ENCODE assay signal across 1 cellular context in the genomic region with DNA sequence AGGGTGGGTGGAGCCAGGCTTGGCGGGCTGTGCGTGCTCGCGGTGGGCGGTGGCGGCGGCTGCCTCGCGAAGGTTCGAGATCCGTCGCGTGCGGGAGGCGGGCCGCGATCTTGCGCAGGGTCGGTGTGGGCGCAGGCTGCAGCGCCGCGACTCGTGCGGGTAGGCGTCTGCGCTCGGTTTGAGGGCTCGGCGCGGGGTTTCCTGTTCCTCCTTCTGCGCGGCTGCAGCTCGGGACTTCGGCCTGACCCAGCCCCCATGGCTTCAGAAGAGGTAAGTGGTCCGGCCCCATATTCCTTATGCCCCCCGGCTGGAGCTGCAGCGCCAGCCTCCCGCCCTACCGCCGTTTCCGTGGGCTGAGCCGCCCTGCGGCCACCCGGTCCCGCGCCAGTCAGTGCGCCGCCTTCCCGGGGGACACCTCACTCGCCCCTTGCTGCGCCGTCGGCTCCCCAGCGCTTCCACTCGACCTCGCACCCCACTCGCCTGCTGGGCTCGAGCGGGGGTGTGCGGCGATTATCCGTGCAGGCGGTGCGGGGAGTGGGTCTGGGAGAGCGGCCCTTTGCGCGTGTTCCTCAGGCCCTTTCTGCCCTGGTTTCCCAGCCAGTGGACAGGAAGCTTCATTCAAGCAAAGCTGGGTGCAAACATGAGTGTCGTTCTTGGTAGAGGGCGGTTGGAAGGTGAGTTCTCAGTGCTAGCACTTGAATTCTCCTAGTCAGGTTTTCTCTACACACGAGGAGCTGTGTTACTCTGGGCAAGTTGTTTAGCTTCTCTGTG.
TF ChIP-seq lines count a peak whose summit lies in the region.

A gene with protein sequence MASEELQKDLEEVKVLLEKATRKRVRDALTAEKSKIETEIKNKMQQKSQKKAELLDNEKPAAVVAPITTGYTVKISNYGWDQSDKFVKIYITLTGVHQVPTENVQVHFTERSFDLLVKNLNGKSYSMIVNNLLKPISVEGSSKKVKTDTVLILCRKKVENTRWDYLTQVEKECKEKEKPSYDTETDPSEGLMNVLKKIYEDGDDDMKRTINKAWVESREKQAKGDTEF (plus strand): TSS at position 22 of the 771 bp plus-strand sequence. CDS start 234 bp downstream, at position 256.

TF ChIP-seq in HepG2, 621 proteins besides CTCF, POLR2A, EP300 and RAD21 (continued from another document and continues in another):
- TF ChIP-seq, protein P1, sequence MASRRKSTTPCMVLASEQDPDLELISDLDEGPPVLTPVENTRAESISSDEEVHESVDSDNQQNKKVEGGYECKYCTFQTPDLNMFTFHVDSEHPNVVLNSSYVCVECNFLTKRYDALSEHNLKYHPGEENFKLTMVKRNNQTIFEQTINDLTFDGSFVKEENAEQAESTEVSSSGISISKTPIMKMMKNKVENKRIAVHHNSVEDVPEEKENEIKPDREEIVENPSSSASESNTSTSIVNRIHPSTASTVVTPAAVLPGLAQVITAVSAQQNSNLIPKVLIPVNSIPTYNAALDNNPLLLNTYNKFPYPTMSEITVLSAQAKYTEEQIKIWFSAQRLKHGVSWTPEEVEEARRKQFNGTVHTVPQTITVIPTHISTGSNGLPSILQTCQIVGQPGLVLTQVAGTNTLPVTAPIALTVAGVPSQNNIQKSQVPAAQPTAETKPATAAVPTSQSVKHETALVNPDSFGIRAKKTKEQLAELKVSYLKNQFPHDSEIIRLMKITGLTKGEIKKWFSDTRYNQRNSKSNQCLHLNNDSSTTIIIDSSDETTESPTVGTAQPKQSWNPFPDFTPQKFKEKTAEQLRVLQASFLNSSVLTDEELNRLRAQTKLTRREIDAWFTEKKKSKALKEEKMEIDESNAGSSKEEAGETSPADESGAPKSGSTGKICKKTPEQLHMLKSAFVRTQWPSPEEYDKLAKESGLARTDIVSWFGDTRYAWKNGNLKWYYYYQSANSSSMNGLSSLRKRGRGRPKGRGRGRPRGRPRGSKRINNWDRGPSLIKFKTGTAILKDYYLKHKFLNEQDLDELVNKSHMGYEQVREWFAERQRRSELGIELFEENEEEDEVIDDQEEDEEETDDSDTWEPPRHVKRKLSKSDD (CRISPR knock-in tag; IDR thresholded peaks at IDR 0.05; ENCODE audit: low read depth), result peak; percentile 16; the same call in 1 of the 2 replicates
- TF ChIP-seq, protein P2, sequence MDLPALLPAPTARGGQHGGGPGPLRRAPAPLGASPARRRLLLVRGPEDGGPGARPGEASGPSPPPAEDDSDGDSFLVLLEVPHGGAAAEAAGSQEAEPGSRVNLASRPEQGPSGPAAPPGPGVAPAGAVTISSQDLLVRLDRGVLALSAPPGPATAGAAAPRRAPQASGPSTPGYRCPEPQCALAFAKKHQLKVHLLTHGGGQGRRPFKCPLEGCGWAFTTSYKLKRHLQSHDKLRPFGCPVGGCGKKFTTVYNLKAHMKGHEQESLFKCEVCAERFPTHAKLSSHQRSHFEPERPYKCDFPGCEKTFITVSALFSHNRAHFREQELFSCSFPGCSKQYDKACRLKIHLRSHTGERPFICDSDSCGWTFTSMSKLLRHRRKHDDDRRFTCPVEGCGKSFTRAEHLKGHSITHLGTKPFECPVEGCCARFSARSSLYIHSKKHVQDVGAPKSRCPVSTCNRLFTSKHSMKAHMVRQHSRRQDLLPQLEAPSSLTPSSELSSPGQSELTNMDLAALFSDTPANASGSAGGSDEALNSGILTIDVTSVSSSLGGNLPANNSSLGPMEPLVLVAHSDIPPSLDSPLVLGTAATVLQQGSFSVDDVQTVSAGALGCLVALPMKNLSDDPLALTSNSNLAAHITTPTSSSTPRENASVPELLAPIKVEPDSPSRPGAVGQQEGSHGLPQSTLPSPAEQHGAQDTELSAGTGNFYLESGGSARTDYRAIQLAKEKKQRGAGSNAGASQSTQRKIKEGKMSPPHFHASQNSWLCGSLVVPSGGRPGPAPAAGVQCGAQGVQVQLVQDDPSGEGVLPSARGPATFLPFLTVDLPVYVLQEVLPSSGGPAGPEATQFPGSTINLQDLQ (CRISPR knock-in tag; IDR thresholded peaks at IDR 0.05), result peak; percentile 89
- TF ChIP-seq, protein P3, sequence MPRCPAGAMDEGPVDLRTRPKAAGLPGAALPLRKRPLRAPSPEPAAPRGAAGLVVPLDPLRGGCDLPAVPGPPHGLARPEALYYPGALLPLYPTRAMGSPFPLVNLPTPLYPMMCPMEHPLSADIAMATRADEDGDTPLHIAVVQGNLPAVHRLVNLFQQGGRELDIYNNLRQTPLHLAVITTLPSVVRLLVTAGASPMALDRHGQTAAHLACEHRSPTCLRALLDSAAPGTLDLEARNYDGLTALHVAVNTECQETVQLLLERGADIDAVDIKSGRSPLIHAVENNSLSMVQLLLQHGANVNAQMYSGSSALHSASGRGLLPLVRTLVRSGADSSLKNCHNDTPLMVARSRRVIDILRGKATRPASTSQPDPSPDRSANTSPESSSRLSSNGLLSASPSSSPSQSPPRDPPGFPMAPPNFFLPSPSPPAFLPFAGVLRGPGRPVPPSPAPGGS (CRISPR knock-in tag; IDR thresholded peaks at IDR 0.05), result peak; percentile 81
- TF ChIP-seq REL (CRISPR knock-in tag; conservative IDR thresholded peaks at IDR 0.05), result peak; percentile 99
- TF ChIP-seq NRL (CRISPR knock-in tag; IDR thresholded peaks at IDR 0.05; ENCODE audit: borderline replicate concordance), result peak; percentile 98
- TF ChIP-seq, protein P4, sequence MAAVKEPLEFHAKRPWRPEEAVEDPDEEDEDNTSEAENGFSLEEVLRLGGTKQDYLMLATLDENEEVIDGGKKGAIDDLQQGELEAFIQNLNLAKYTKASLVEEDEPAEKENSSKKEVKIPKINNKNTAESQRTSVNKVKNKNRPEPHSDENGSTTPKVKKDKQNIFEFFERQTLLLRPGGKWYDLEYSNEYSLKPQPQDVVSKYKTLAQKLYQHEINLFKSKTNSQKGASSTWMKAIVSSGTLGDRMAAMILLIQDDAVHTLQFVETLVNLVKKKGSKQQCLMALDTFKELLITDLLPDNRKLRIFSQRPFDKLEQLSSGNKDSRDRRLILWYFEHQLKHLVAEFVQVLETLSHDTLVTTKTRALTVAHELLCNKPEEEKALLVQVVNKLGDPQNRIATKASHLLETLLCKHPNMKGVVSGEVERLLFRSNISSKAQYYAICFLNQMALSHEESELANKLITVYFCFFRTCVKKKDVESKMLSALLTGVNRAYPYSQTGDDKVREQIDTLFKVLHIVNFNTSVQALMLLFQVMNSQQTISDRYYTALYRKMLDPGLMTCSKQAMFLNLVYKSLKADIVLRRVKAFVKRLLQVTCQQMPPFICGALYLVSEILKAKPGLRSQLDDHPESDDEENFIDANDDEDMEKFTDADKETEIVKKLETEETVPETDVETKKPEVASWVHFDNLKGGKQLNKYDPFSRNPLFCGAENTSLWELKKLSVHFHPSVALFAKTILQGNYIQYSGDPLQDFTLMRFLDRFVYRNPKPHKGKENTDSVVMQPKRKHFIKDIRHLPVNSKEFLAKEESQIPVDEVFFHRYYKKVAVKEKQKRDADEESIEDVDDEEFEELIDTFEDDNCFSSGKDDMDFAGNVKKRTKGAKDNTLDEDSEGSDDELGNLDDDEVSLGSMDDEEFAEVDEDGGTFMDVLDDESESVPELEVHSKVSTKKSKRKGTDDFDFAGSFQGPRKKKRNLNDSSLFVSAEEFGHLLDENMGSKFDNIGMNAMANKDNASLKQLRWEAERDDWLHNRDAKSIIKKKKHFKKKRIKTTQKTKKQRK (IDR thresholded peaks at IDR 0.05; ENCODE audit: low read length), result no peak
- no peak for TF ChIP-seq ZNF317 (CRISPR knock-in tag; IDR thresholded peaks at IDR 0.05)
- no peak; the same call in 1 of the 2 replicates for TF ChIP-seq ZNF350 (CRISPR knock-in tag; IDR thresholded peaks at IDR 0.05; ENCODE audit: borderline replicate concordance, low read depth)
- TF ChIP-seq ZNF605 (CRISPR knock-in tag; IDR thresholded peaks at IDR 0.05), result peak; percentile 84; the same call in 1 of the 2 replicates
- peak; percentile 88 for TF ChIP-seq AGO2 (optimal IDR thresholded peaks at IDR 0.05; ENCODE audit: low read depth, low read length)
- TF ChIP-seq ETV6 (CRISPR knock-in tag; conservative IDR thresholded peaks at IDR 0.05), result no peak; the same call in 1 of the 2 replicates
- TF ChIP-seq TBX3 (IDR thresholded peaks at IDR 0.05; ENCODE audit: borderline replicate concordance), result no peak
- TF ChIP-seq FOXP1 (IDR thresholded peaks at IDR 0.05), result no peak
- TF ChIP-seq FOXP1 (CRISPR knock-in tag; IDR thresholded peaks at IDR 0.05), result no peak
- TF ChIP-seq SMAD1 (CRISPR knock-in tag; IDR thresholded peaks at IDR 0.05; ENCODE audit: borderline replicate concordance, low read depth), result 0 out of 2 replicates have a peak, but pooled peaks have one; percentile 19
- peak; percentile 93 for TF ChIP-seq ZNF225 (CRISPR knock-in tag; IDR thresholded peaks at IDR 0.05)
- no peak for TF ChIP-seq PLRG1 (conservative IDR thresholded peaks at IDR 0.05)
- peak; percentile 68 for TF ChIP-seq ZNF777 (CRISPR knock-in tag; IDR thresholded peaks at IDR 0.05)
- peak; percentile 14; the same call in 1 of the 2 replicates for TF ChIP-seq ELF3 (CRISPR knock-in tag; IDR thresholded peaks at IDR 0.05)
- TF ChIP-seq, protein P5, sequence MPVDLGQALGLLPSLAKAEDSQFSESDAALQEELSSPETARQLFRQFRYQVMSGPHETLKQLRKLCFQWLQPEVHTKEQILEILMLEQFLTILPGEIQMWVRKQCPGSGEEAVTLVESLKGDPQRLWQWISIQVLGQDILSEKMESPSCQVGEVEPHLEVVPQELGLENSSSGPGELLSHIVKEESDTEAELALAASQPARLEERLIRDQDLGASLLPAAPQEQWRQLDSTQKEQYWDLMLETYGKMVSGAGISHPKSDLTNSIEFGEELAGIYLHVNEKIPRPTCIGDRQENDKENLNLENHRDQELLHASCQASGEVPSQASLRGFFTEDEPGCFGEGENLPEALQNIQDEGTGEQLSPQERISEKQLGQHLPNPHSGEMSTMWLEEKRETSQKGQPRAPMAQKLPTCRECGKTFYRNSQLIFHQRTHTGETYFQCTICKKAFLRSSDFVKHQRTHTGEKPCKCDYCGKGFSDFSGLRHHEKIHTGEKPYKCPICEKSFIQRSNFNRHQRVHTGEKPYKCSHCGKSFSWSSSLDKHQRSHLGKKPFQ (CRISPR knock-in tag; IDR thresholded peaks at IDR 0.05; ENCODE audit: insufficient replicate concordance), result peak; percentile 71
- TF ChIP-seq JARID2 (CRISPR knock-in tag; IDR thresholded peaks at IDR 0.05; ENCODE audit: insufficient replicate concordance), result no peak
- TF ChIP-seq HOXA3 (CRISPR knock-in tag; IDR thresholded peaks at IDR 0.05), result no peak
- TF ChIP-seq ZNF672 (CRISPR knock-in tag; IDR thresholded peaks at IDR 0.05), result peak; percentile 77; the same call in 1 of the 2 replicates
- TF ChIP-seq ZNF101 (CRISPR knock-in tag; IDR thresholded peaks at IDR 0.05; ENCODE audit: borderline replicate concordance, low read depth), result peak; percentile 72; the same call in 1 of the 2 replicates
- TF ChIP-seq CHD2 (IDR thresholded peaks at IDR 0.05; ENCODE audit: low read depth, low read length), result no peak; the same call in 1 of the 2 replicates
- TF ChIP-seq, protein P6, sequence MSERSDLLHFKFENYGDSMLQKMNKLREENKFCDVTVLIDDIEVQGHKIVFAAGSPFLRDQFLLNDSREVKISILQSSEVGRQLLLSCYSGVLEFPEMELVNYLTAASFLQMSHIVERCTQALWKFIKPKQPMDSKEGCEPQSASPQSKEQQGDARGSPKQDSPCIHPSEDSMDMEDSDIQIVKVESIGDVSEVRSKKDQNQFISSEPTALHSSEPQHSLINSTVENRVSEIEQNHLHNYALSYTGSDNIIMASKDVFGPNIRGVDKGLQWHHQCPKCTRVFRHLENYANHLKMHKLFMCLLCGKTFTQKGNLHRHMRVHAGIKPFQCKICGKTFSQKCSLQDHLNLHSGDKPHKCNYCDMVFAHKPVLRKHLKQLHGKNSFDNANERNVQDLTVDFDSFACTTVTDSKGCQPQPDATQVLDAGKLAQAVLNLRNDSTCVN (CRISPR knock-in tag; IDR thresholded peaks at IDR 0.05; ENCODE audit: borderline replicate concordance), result peak; percentile 56; the same call in 1 of the 2 replicates
- TF ChIP-seq, protein P7, sequence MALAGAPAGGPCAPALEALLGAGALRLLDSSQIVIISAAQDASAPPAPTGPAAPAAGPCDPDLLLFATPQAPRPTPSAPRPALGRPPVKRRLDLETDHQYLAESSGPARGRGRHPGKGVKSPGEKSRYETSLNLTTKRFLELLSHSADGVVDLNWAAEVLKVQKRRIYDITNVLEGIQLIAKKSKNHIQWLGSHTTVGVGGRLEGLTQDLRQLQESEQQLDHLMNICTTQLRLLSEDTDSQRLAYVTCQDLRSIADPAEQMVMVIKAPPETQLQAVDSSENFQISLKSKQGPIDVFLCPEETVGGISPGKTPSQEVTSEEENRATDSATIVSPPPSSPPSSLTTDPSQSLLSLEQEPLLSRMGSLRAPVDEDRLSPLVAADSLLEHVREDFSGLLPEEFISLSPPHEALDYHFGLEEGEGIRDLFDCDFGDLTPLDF (CRISPR knock-in tag; IDR thresholded peaks at IDR 0.05), result peak; percentile 85
- TF ChIP-seq BHLHE40 (IDR thresholded peaks at IDR 0.05; ENCODE audit: low read length), result peak; percentile 93
- TF ChIP-seq, protein P8, sequence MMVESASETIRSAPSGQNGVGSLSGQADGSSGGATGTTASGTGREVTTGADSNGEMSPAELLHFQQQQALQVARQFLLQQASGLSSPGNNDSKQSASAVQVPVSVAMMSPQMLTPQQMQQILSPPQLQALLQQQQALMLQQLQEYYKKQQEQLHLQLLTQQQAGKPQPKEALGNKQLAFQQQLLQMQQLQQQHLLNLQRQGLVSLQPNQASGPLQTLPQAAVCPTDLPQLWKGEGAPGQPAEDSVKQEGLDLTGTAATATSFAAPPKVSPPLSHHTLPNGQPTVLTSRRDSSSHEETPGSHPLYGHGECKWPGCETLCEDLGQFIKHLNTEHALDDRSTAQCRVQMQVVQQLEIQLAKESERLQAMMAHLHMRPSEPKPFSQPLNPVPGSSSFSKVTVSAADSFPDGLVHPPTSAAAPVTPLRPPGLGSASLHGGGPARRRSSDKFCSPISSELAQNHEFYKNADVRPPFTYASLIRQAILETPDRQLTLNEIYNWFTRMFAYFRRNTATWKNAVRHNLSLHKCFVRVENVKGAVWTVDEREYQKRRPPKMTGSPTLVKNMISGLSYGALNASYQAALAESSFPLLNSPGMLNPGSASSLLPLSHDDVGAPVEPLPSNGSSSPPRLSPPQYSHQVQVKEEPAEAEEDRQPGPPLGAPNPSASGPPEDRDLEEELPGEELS (CRISPR knock-in tag; IDR thresholded peaks at IDR 0.05), result peak; percentile 33; the same call in 1 of the 2 replicates
- no peak for TF ChIP-seq SSRP1 (CRISPR knock-in tag; IDR thresholded peaks at IDR 0.05)
- TF ChIP-seq, protein P9, sequence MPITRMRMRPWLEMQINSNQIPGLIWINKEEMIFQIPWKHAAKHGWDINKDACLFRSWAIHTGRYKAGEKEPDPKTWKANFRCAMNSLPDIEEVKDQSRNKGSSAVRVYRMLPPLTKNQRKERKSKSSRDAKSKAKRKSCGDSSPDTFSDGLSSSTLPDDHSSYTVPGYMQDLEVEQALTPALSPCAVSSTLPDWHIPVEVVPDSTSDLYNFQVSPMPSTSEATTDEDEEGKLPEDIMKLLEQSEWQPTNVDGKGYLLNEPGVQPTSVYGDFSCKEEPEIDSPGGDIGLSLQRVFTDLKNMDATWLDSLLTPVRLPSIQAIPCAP (CRISPR knock-in tag; IDR thresholded peaks at IDR 0.05; ENCODE audit: low read depth), result peak; percentile 88; the same call in 1 of the 2 replicates
- no peak for TF ChIP-seq ZNF33A (CRISPR knock-in tag; IDR thresholded peaks at IDR 0.05; ENCODE audit: borderline replicate concordance)
- peak; percentile 93 for TF ChIP-seq TBX2 (CRISPR knock-in tag; IDR thresholded peaks at IDR 0.05; ENCODE audit: borderline replicate concordance)
- TF ChIP-seq ZBTB38 (CRISPR knock-in tag; IDR thresholded peaks at IDR 0.05), result peak; percentile 76
- TF ChIP-seq XBP1 (CRISPR knock-in tag; IDR thresholded peaks at IDR 0.05), result no peak
- no peak; the same call in 1 of the 2 replicates for TF ChIP-seq NFATC3 (CRISPR knock-in tag; IDR thresholded peaks at IDR 0.05)
- peak; percentile 78 for TF ChIP-seq ZFP82 (CRISPR knock-in tag; IDR thresholded peaks at IDR 0.05; ENCODE audit: borderline replicate concordance)
- 0 out of 2 replicates have a peak, but pooled peaks have one; percentile 11 for TF ChIP-seq ZNF552 (CRISPR knock-in tag; IDR thresholded peaks at IDR 0.05; ENCODE audit: borderline replicate concordance)
